24 cellular contexts compared by ENCODE assay signal in the genomic region with DNA sequence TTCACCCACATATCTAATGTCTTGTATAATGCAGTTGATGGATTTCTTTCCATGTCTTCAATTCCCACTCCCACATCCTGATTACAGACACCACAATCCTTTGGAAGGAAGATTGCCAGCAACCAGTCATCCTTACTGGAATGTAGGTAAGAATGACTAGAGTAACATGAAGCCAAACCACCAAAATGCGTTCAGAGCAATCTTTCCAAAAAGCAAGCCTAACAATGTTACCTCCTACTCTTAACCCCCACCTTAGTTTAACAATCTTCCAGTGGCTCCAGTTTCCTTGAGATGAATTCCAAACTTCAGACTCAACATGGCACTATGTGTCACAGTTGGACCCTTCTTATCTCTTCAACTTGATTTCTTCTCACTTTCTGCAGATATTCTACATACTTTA.
DNase-seq lines count a peak whose midpoint lies in the region; ATAC-seq and TF ChIP-seq lines count a peak whose summit lies in the region.
"Had no signal": no experiment of that assay in that cellular context is flagged by ENCODE, and none has a peak within 500 bp of the region (broad histone marks: within the 10 kb centered on the region; RNA-seq: fewer than 3 reads in every experiment).

No MANE protein-coding gene starts in this region.

- no peaks in the 10 kb centered on the region for H3F3A ChIP-seq in PC-3 (ENCODE audit: low read length, unreplicated experiment)

- CTCF ChIA-PET in PC-3 (lab: Charles Lee) = no interaction called here

- H4K20me1 ChIP-seq in PC-3 (ENCODE audit: low read length) = no peaks in the 10 kb centered on the region

- no peak overlapping the region for H2AFZ ChIP-seq in PC-3 (ENCODE audit: low read length)

- ATAC-seq in PC-3 = no peak
- no peak for ATAC-seq in HG03354 (IDR thresholded peaks at IDR 0.05; ENCODE audit: poor library complexity, severe bottlenecking, unreplicated experiment)
- no peak for ATAC-seq in lower lobe of right lung
- ATAC-seq: A549, gastroesophageal sphincter, psoas muscle had no signal

- TF ChIP-seq CTCF in PC-3 (conservative IDR thresholded peaks at IDR 0.05; ENCODE audit: low read depth, low read length) (no peak), epithelial cell of esophagus (IDR thresholded peaks at IDR 0.05; ENCODE audit: insufficient read depth, low read depth, low read length, missing control alignments) (no peak), lower lobe of right lung (IDR thresholded peaks at IDR 0.05) (no peak)

- H3K27me3 ChIP-seq in PC-3 (ENCODE audit: low read length) = no peaks in the 10 kb centered on the region
- H3K27me3 ChIP-seq in lower lobe of right lung (ENCODE audit: low read depth) = no peaks in the 10 kb centered on the region
- H3K27me3 ChIP-seq: gastroesophageal sphincter, neutrophil had no signal

- DNase-seq in AG08395 (ENCODE audit: low spot score) = peak; percentile 2
- peak; percentile 48 for DNase-seq in PC-3
- DNase-seq in epithelial cell of esophagus (ENCODE audit: low read depth) = peak; percentile 73
- DNase-seq in kidney tubule cell (ENCODE audit: low spot score) = peak; percentile 86
- DNase-seq in DMS153 treated with DMSO at 0.1 percent for 48 hours (lab: John Stamatoyannopoulos, UW; ENCODE audit: unreplicated experiment) = no peak
- DNase-seq in lower lobe of right lung = no peak
- DNase-seq in amygdala (lab: John Stamatoyannopoulos, UW) = no peak
- DNase-seq: aorta, erythroblast, GF-D8, H9, Karpas-422, kidney, NCI-H1694 treated with DMSO at 0.1 percent for 48 hours, NCI-H2171 treated with DMSO at 0.1 percent for 48 hours, NCI-H526 treated with DMSO at 0.1 percent for 48 hours, psoas muscle, RPMI8226, substantia nigra had no signal

- H3K9me3 ChIP-seq in PC-3 (ENCODE audit: low read length) (peaks cover 36% of the 10 kb centered on the region), lower lobe of right lung (no peaks in the 10 kb centered on the region)
- H3K9me3 ChIP-seq: A549, gastroesophageal sphincter, neutrophil, psoas muscle had no signal

- BruUV-seq in PC-3 (replicated peaks; lab: Mats Ljungman, UMichigan) = no TSS peak

- H3K36me3 ChIP-seq in PC-3 (ENCODE audit: low read depth, low read length) = no peaks in the 10 kb centered on the region
- H3K36me3 ChIP-seq in lower lobe of right lung = no peaks in the 10 kb centered on the region
- H3K36me3 ChIP-seq: gastroesophageal sphincter, neutrophil had no signal

- no peak overlapping the region for H3K4me3 ChIP-seq in PC-3 (ENCODE audit: low read length)
- H3K4me3 ChIP-seq in epithelial cell of esophagus (ENCODE audit: low read length) = no peak overlapping the region
- H3K4me3 ChIP-seq in lower lobe of right lung = no peak overlapping the region
- H3K4me3 ChIP-seq: A549, gastroesophageal sphincter, psoas muscle, SK-N-MC had no signal

- intact Hi-C loops in PC-3 (cut with micrococcal nuclease) = no loop called here
- intact Hi-C loops in lower lobe of right lung (cut with DNase I) = no loop called here

- H3K9me2 ChIP-seq in PC-3 (replicated peaks; ENCODE audit: low read length) = no peaks in the 10 kb centered on the region

- no peaks in the 10 kb centered on the region for H3K4me1 ChIP-seq in PC-3 (ENCODE audit: insufficient read depth, low read length)
- H3K4me1 ChIP-seq in lower lobe of right lung = no peaks in the 10 kb centered on the region
- H3K4me1 ChIP-seq: A549, gastroesophageal sphincter, psoas muscle had no signal

- no peak overlapping the region for H3K4me2 ChIP-seq in PC-3 (ENCODE audit: low read length)
- H3K4me2 ChIP-seq: A549 had no signal

- no peaks in the 10 kb centered on the region for H3K79me2 ChIP-seq in PC-3 (ENCODE audit: low read length)

- POLR2A ChIA-PET in PC-3 (lab: Charles Lee; ENCODE audit: unreplicated experiment) = no interaction called here

- H3K27ac ChIP-seq in PC-3 (ENCODE audit: low read length) (no peak overlapping the region), lower lobe of right lung (no peak overlapping the region)
- H3K27ac ChIP-seq: A549, gastroesophageal sphincter, neutrophil, psoas muscle, SK-N-MC had no signal

- H3K9ac ChIP-seq in PC-3 (ENCODE audit: low read length) = no peak overlapping the region

Comparison
In these comparisons a context has a peak if more than half of its experiments do, and no peak if none do; other contexts are left out.
1. DNase-seq: peak in AG08395 (single experiment), PC-3 (single experiment), epithelial cell of esophagus (single experiment) and kidney tubule cell (single experiment); none in DMS153 treated with DMSO at 0.1 percent for 48 hours (single experiment), lower lobe of right lung (single experiment) and amygdala (0 of 56).